ENCODE assay signal across 28 cellular contexts in the genomic region with DNA sequence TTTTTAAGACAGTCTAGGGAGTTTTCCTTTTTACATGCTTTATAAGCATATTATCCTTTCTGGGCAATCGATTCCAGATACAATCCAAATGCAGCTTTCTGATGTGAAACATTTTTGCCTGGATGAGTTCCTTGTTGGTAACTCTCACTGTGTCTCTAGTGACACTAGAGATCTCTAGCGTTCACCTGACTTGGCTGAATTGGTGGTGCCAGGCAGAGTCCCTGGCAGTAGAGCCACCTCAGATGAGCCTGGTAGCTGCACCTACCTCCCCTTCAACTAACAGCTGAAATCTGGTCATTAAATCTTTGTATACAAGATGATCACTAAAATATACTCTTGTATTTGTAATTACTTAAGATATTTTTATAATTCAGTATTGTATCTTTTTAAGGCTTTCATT.
"Had no signal": no experiment of that assay in that cellular context is flagged by ENCODE, and none has a peak within 500 bp of the region (broad histone marks: within the 10 kb centered on the region; RNA-seq: fewer than 3 reads in every experiment).

No MANE protein-coding gene starts in this region.

- H3K9me3 ChIP-seq: adrenal gland, body of pancreas, esophagus muscularis mucosa, gastroesophageal sphincter had no signal

- H3K27me3 ChIP-seq: adrenal gland, body of pancreas, esophagus muscularis mucosa, gastroesophageal sphincter had no signal

- ATAC-seq: activated naive CD4-positive, alpha-beta T cell treated with anti-CD3 and anti-CD28 coated beads, Interleukin-2, amount 50 U/mL, for 72 hours; activated naive CD8-positive, alpha-beta T cell treated with anti-CD3 and anti-CD28 coated beads, Interleukin-2, amount 50 U/mL, for 24 hours; activated T-cell treated with anti-CD3 and anti-CD28 coated beads, Interleukin-2, amount 50 U/mL, for 72 hours; body of pancreas; effector memory CD8-positive, alpha-beta T cell; gastroesophageal sphincter; WTC11 had no signal

- H3K4me3 ChIP-seq: adrenal gland, body of pancreas, esophagus muscularis mucosa, gastroesophageal sphincter had no signal

- DNase-seq: activated CD4-positive, alpha-beta memory T cell treated with anti-CD3 and anti-CD28 coated beads, Interleukin-2, amount 10 ng/mL, durations not matched to agents 7 days and 5 days; activated CD4-positive, alpha-beta T cell treated with anti-CD3 and anti-CD28 coated beads for 1 hour; activated CD4-positive, alpha-beta T cell treated with anti-CD3 and anti-CD28 coated beads for 4 hours; activated CD4-positive, alpha-beta T cell treated with anti-CD3 and anti-CD28 coated beads, Interleukin-2, amount 10 ng/mL, durations not matched to agents 7 days and 5 days; activated CD4-positive, alpha-beta T cell treated with anti-CD3 and anti-CD28 coated beads, Interleukin-2, amount 50 U/mL, for 4 hours; activated CD8-positive, alpha-beta memory T cell treated with anti-CD3 and anti-CD28 coated beads, Interleukin-2, amount 50 U/mL, for 48 hours; activated gamma-delta T cell; activated naive CD4-positive, alpha-beta T cell; activated naive CD4-positive, alpha-beta T cell treated with anti-CD3 and anti-CD28 coated beads, Interleukin-2, amount 10 ng/mL, durations not matched to agents 7 days and 5 days; activated naive CD8-positive, alpha-beta T cell treated with anti-CD3 and anti-CD28 coated beads, Interleukin-2, amount 50 U/mL, for 24 hours; activated T-cell treated with anti-CD3 and anti-CD28 coated beads for 4 hours; activated T-cell treated with anti-CD3 and anti-CD28 coated beads, Interleukin-2, amount 50 U/mL, for 24 hours; activated T-cell treated with anti-CD3 and anti-CD28 coated beads, Interleukin-2, amount 50 U/mL, for 72 hours; adrenal gland; amygdala; aorta; body of pancreas; caudate nucleus; cortex of kidney; dermis blood vessel endothelial cell; effector CD4-positive, alpha-beta T cell; effector memory CD8-positive, alpha-beta T cell; erythroblast; T-helper 2 cell had no signal

- H3K27ac ChIP-seq: adrenal gland, body of pancreas, esophagus muscularis mucosa, gastroesophageal sphincter had no signal

- H3K4me1 ChIP-seq: adrenal gland had no signal
